8 cellular contexts compared by ENCODE assay signal in the genomic region with DNA sequence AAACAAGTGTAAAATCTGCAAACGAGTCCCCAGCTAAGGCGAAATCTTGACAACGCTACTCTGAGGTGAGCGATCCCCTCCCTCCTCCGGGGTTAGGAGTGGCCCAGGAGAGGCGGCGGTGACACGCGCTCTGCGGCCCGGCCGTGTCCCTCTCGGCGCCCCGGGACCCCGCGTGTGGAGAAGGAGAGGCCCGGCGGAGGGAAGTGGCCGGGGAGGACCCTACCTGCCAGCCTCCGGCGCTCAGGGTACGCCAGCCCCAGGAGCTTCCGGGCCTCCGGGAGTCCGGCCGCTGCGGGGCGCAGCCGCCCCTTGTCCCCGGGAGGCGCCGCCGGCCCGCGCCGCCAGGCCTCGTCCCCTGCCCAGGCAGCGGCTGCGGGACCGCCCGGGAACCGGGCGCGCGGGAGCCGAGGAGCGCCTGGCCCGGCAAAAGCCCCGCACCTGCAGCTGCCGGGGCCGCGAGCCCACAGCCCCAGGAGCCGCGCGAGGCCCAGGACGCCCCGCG. TPM values are rescaled to one million over a fixed set of nuclear protein-coding genes. Genes with fewer than 3 reads are reported as not detected.
DNase-seq lines count a peak whose midpoint lies in the region; ATAC-seq and TF ChIP-seq lines count a peak whose summit lies in the region.

No MANE protein-coding gene starts in this region.

- peaks cover 0 to 20% (median 6%) of the 10 kb centered on the region in 4 donors for H3K4me1 ChIP-seq in right lobe of liver

- no peaks in the 10 kb centered on the region for H3K9me3 ChIP-seq in right lobe of liver

- peak overlapping the region; percentile 95 for H3K4me3 Mint-ChIP-seq in dendritic cell treated with granulocyte-macrophage colony-stimulating factor and Interleukin-4, amounts not matched to agents 40 ng/mL and 50 ng/mL, for 4 days

- H3K27ac Mint-ChIP-seq in dendritic cell treated with granulocyte-macrophage colony-stimulating factor and Interleukin-4, amounts not matched to agents 40 ng/mL and 50 ng/mL, for 4 days: peak overlapping the region; percentile 76

- H3K36me3 ChIP-seq in GM06990 (ENCODE audit: control insufficient read depth, insufficient read depth, low read length) (peaks cover 2% of the 10 kb centered on the region; the same call in 1 of the 2 replicates), right lobe of liver (no peaks in the 10 kb centered on the region)

- peak; percentile 34 for ATAC-seq in GM21528 (IDR thresholded peaks at IDR 0.05; ENCODE audit: low FRiP score, unreplicated experiment)
- ATAC-seq in right lobe of liver: peak; percentile 19 to 37 (median 25)

- peak overlapping the region; percentile 62 to 87 (median 70) for H3K27ac ChIP-seq in right lobe of liver

- H3K27me3 ChIP-seq in GM06990 (replicated peaks; ENCODE audit: control insufficient read depth, insufficient read depth, low read length) (no peaks in the 10 kb centered on the region), right lobe of liver (no peaks in the 10 kb centered on the region)

- peak overlapping the region; percentile 82 for H3K4me3 ChIP-seq in GM06990 (replicated peaks; ENCODE audit: low read depth, low read length)
- peak overlapping the region; percentile 78 to 86 (median 82) for H3K4me3 ChIP-seq in right lobe of liver

- TF ChIP-seq CTCF in GM06990 (IDR thresholded peaks at IDR 0.05; ENCODE audit: insufficient read depth, low read length, poor library complexity, severe bottlenecking): peak; percentile 4
- peak in 2 of 4 donors; percentile 14 to 24 for TF ChIP-seq CTCF in right lobe of liver (IDR thresholded peaks at IDR 0.05)

- peaks cover 46% of the 10 kb centered on the region for H3K4me1 Mint-ChIP-seq in dendritic cell treated with granulocyte-macrophage colony-stimulating factor and Interleukin-4, amounts not matched to agents 40 ng/mL and 50 ng/mL, for 4 days (ENCODE audit: low read depth)

- intact Hi-C loops in dendritic cell treated with granulocyte-macrophage colony-stimulating factor and Interleukin-4, amounts not matched to agents 40 ng/mL and 50 ng/mL, for 4 days (cut with micrococcal nuclease): loop anchor here (5.0 kb wide), 1 partner anchor 509 kb away; the partner anchor contains the start of gene GALNT2
- intact Hi-C loops in right lobe of liver (cut with DNase I): no loop called here

- DNase-seq in GM06990 (ENCODE audit: extremely low read depth, insufficient read length) (peak; percentile 73), HuH-7 (ENCODE audit: low spot score) (peak; percentile 67), right lobe of liver (peak; percentile 67 to 72 (median 70)), NCI-H1436 treated with DMSO at 0.1 percent for 48 hours (lab: John Stamatoyannopoulos, UW) (no peak)
- peak; percentile 10 for DNase-seq in activated CD4-positive, alpha-beta T cell treated with anti-CD3 and anti-CD28 coated beads for 1 hour
- peak; percentile 4 to 32 (median 16) for DNase-seq in stimulated activated CD4-positive, alpha-beta T cell treated with anti-CD3 and anti-CD28 coated beads, TNF-alpha, amount 100 ng/mL, for 24 hours (ENCODE audit: low read depth in 3 of 3)

- no peaks in the 10 kb centered on the region for H3K9me3 Mint-ChIP-seq in dendritic cell treated with granulocyte-macrophage colony-stimulating factor and Interleukin-4, amounts not matched to agents 40 ng/mL and 50 ng/mL, for 4 days

- peaks cover 18% of the 10 kb centered on the region for H3K36me3 Mint-ChIP-seq in dendritic cell treated with granulocyte-macrophage colony-stimulating factor and Interleukin-4, amounts not matched to agents 40 ng/mL and 50 ng/mL, for 4 days (ENCODE audit: low read depth)

- TF ChIP-seq POLR2A in right lobe of liver (IDR thresholded peaks at IDR 0.05): no peak

- no peaks in the 10 kb centered on the region for H3K27me3 Mint-ChIP-seq in dendritic cell treated with granulocyte-macrophage colony-stimulating factor and Interleukin-4, amounts not matched to agents 40 ng/mL and 50 ng/mL, for 4 days

- WGBS in right lobe of liver (ENCODE audit: insufficient coverage, low coverage, low lambda C conversion rate, missing lambda C conversion rate): 0% methylated on average over 8 of the region's 59 CpGs

RNA-seq across cellular contexts. Expression of gene ABCB10, which starts 0.5 kb away (rescaled TPM):
- 10 to 100 TPM; 12.9 to 16.2 (median 13.7) TPM for total RNA-seq in right lobe of liver

RNA-seq across cellular contexts. Expression of gene NUP133, which starts 49.8 kb away (rescaled TPM):
- total RNA-seq in right lobe of liver: 10 to 100 TPM in 5 of 6 experiments, 1 to 10 TPM in 1; 8.5 to 14.4 (median 11.5) TPM
